Comparison of ENCODE assay signal across 17 cellular contexts in genomic region chr3:99246010-99246654, GRCh38.
DNase-seq lines count a peak whose midpoint lies in the region; ATAC-seq and TF ChIP-seq lines count a peak whose summit lies in the region.
"Had no signal": no experiment of that assay in that cellular context is flagged by ENCODE, and none has a peak within 500 bp of the region (broad histone marks: within the 10 kb centered on the region; RNA-seq: fewer than 3 reads in every experiment).

No MANE protein-coding gene starts in this region.

- DNase-seq in HFF-Myc (ENCODE audit: extremely low read depth, low read depth) = peak; percentile 7
- DNase-seq in adipocyte (ENCODE audit: low read depth) = peak; percentile 64
- peak; percentile 35 for DNase-seq in fibroblast of mammary gland (ENCODE audit: low read depth)
- DNase-seq in smooth muscle cell (lab: John Stamatoyannopoulos, UW; ENCODE audit: unreplicated experiment) = no peak
- DNase-seq in H9 = no peak
- no peak for DNase-seq in upper lobe of right lung
- no peak for DNase-seq in Ammon's horn (ENCODE audit: low spot score)
- DNase-seq in activated CD8-positive, alpha-beta memory T cell treated with anti-CD3 and anti-CD28 coated beads, Interleukin-2, amount 50 U/mL, for 4 hours = no peak
- DNase-seq: activated CD4-positive, CD25-positive, alpha-beta regulatory T cell; activated gamma-delta T cell; KG1; NCI-H1105 treated with DMSO at 0.1 percent for 48 hours; ovary; SIG-M5; transverse colon had no signal

- H4K8ac ChIP-seq in H9 (replicated peaks; ENCODE audit: insufficient read length, low read depth, low read length) = no peak overlapping the region

- H3K14ac ChIP-seq in H9 (ENCODE audit: insufficient read depth, low read length) = no peak overlapping the region

- no peak overlapping the region for H2AFZ ChIP-seq in smooth muscle cell (ENCODE audit: low read depth)
- no peak overlapping the region for H2AFZ ChIP-seq in H9 (ENCODE audit: low read length)

- H3K27me3 ChIP-seq in adipocyte (replicated peaks; ENCODE audit: control insufficient read depth, insufficient read depth, low read length) (no peaks in the 10 kb centered on the region), smooth muscle cell (ENCODE audit: low read depth) (no peaks in the 10 kb centered on the region), H9 (ENCODE audit: insufficient read depth, low read length) (no peaks in the 10 kb centered on the region), upper lobe of right lung (no peaks in the 10 kb centered on the region)
- H3K27me3 ChIP-seq: BLaER1, ovary, transverse colon had no signal

- H4K91ac ChIP-seq in H9 (ENCODE audit: insufficient read length, low read depth, low read length) = no peak overlapping the region

- no peaks in the 10 kb centered on the region for H3K27me3 Mint-ChIP-seq in H9 (ENCODE audit: low read depth)

- no peaks in the 10 kb centered on the region for H3F3A ChIP-seq in smooth muscle cell (ENCODE audit: low read depth)

- H3T11ph ChIP-seq in H9 (ENCODE audit: low read length) = no peak overlapping the region

- no peak overlapping the region for H4K5ac ChIP-seq in H9 (ENCODE audit: insufficient read length, low read depth, low read length)

- intact Hi-C loops in upper lobe of right lung (cut with DNase I) = no loop called here

- no peaks in the 10 kb centered on the region; a peak in 1 of 4 replicates for H3K4me1 Mint-ChIP-seq in H9

- H3K4me1 ChIP-seq in adipocyte (ENCODE audit: control insufficient read depth, insufficient read depth, low read length) (peaks cover 55% of the 10 kb centered on the region), smooth muscle cell (ENCODE audit: low read depth) (peaks cover under 1% of the 10 kb centered on the region), H9 (ENCODE audit: insufficient read depth, low read length) (no peaks in the 10 kb centered on the region), upper lobe of right lung (peaks cover 7% of the 10 kb centered on the region)
- H3K4me1 ChIP-seq: BLaER1 had no signal

- no peak overlapping the region for H2BK120ac ChIP-seq in H9 (ENCODE audit: low read depth, low read length, poor library complexity, severe bottlenecking)

- no peak overlapping the region for H3K23ac ChIP-seq in H9 (ENCODE audit: insufficient read length, low read depth, low read length)

- no peak overlapping the region for H2BK15ac ChIP-seq in H9 (ENCODE audit: low read depth, low read length)

- H2BK5ac ChIP-seq in H9 (ENCODE audit: insufficient read length, low read length) = no peak overlapping the region

- H3K27ac ChIP-seq in smooth muscle cell (ENCODE audit: low read depth) (peak overlapping the region; percentile 58), H9 (ENCODE audit: insufficient read length, low read depth, low read length) (no peak overlapping the region), upper lobe of right lung (no peak overlapping the region)
- H3K27ac ChIP-seq: BLaER1, ovary, skin epidermis, transverse colon had no signal

- no peak overlapping the region for H2AK5ac ChIP-seq in H9 (ENCODE audit: insufficient read length, low read length)

- H2BK20ac ChIP-seq in H9 (ENCODE audit: low read depth, low read length, poor library complexity, severe bottlenecking) = no peak overlapping the region

- H4K20me1 ChIP-seq in smooth muscle cell (ENCODE audit: low read depth) (no peaks in the 10 kb centered on the region), H9 (ENCODE audit: control insufficient read depth, insufficient read depth, insufficient read length) (no peaks in the 10 kb centered on the region)
- H4K20me1 ChIP-seq: BLaER1 had no signal

- no peak overlapping the region for H3K27ac Mint-ChIP-seq in H9

- H3K4me2 ChIP-seq in smooth muscle cell (no peak overlapping the region), H9 (ENCODE audit: insufficient read depth, insufficient read length, low read length) (no peak overlapping the region)
- H3K4me2 ChIP-seq: BLaER1 had no signal

- no peak overlapping the region for H3K4ac ChIP-seq in H9 (ENCODE audit: low read depth, low read length)

- H3K36me3 ChIP-seq in adipocyte (ENCODE audit: control insufficient read depth, insufficient read depth, low read length, severe bottlenecking) = no peaks in the 10 kb centered on the region
- H3K36me3 ChIP-seq in smooth muscle cell (ENCODE audit: low read depth) = no peaks in the 10 kb centered on the region
- H3K36me3 ChIP-seq in upper lobe of right lung = no peaks in the 10 kb centered on the region
- H3K36me3 ChIP-seq: BLaER1, ovary, transverse colon had no signal

- peaks cover 10 to 11% of the 10 kb centered on the region in 2 experiments; a peak in 4 of 5 replicates for H3K9me3 Mint-ChIP-seq in H9

- no peak overlapping the region for H3K18ac ChIP-seq in H9 (ENCODE audit: insufficient read length, low read depth, low read length)

- H3K4me3 ChIP-seq in HFF-Myc (replicated peaks; ENCODE audit: low read depth, low read length) (no peak overlapping the region), adipocyte (ENCODE audit: low read length) (no peak overlapping the region), fibroblast of mammary gland (ENCODE audit: control insufficient read depth, low read depth, low read length) (no peak overlapping the region), smooth muscle cell (no peak overlapping the region), upper lobe of right lung (no peak overlapping the region)
- H3K4me3 ChIP-seq: BLaER1, ovary, skin epidermis, transverse colon had no signal

- H3K79me1 ChIP-seq in H9 (ENCODE audit: insufficient read depth, low read depth, low read length, poor library complexity, severe bottlenecking) = no peaks in the 10 kb centered on the region

- H3K4me3 Mint-ChIP-seq in H9 = no peak overlapping the region

- 92% methylated on average over 2 of the region's 2 CpGs for WGBS in smooth muscle cell (ENCODE audit: low lambda C conversion rate)
- WGBS in H9 (ENCODE audit: extremely low coverage, insufficient read length, low lambda C conversion rate) = no CpG with 5 or more reads among the region's 2 CpGs

- no peaks in the 10 kb centered on the region for H3K79me2 ChIP-seq in smooth muscle cell (ENCODE audit: low read depth)
- H3K79me2 ChIP-seq in H9 (ENCODE audit: insufficient read depth, low read length) = no peaks in the 10 kb centered on the region

- peak overlapping the region; percentile 64 for H3K9ac ChIP-seq in adipocyte (ENCODE audit: low read length)
- H3K9ac ChIP-seq in smooth muscle cell (ENCODE audit: low read depth) = no peak overlapping the region
- no peak overlapping the region for H3K9ac ChIP-seq in H9 (ENCODE audit: extremely low read depth, insufficient read length, low read length)
- H3K9ac ChIP-seq: BLaER1 had no signal

- no peak overlapping the region for H2BK12ac ChIP-seq in H9 (ENCODE audit: insufficient read length, low read depth, low read length)

- H3K23me2 ChIP-seq in H9 (ENCODE audit: insufficient read length, low read depth, low read length, poor library complexity, severe bottlenecking) = no peaks in the 10 kb centered on the region

- peaks cover 0 to 3% (median 0%) of the 10 kb centered on the region in 3 experiments; a peak in 4 of 7 replicates for H3K36me3 Mint-ChIP-seq in H9 (ENCODE audit: insufficient read depth in 1 of 3, low read depth in 3 of 3)

- no peak for TF ChIP-seq CTCF in HFF-Myc (IDR thresholded peaks at IDR 0.05; ENCODE audit: low read depth, low read length, missing control alignments)
- no peak for TF ChIP-seq CTCF in fibroblast of mammary gland (conservative IDR thresholded peaks at IDR 0.05; ENCODE audit: control insufficient read depth, insufficient read depth, low read depth, low read length)
- no peak for TF ChIP-seq CTCF in smooth muscle cell (IDR thresholded peaks at IDR 0.05; ENCODE audit: borderline replicate concordance, insufficient read depth, poor library complexity, severe bottlenecking)
- TF ChIP-seq CTCF in H9 (conservative IDR thresholded peaks at IDR 0.05) = no peak
- no peak for TF ChIP-seq CTCF in upper lobe of right lung (IDR thresholded peaks at IDR 0.05)

- H3K9me3 ChIP-seq in adipocyte (ENCODE audit: control insufficient read depth, low read length) (no peaks in the 10 kb centered on the region), smooth muscle cell (replicated peaks; ENCODE audit: low read depth) (no peaks in the 10 kb centered on the region), H9 (ENCODE audit: control insufficient read depth, low read depth, low read length) (no peaks in the 10 kb centered on the region), upper lobe of right lung (no peaks in the 10 kb centered on the region)
- H3K9me3 ChIP-seq: BLaER1, ovary, transverse colon had no signal

- ATAC-seq in upper lobe of right lung = no peak

- H3K56ac ChIP-seq in H9 (ENCODE audit: insufficient read length, low read depth, low read length) = no peak overlapping the region

Comparison
In these comparisons a context has a peak if more than half of its experiments do, and no peak if none do; other contexts are left out.
1. DNase-seq: peak in HFF-Myc (single experiment), adipocyte (single experiment) and fibroblast of mammary gland (single experiment); none in smooth muscle cell (single experiment), H9 (single experiment), upper lobe of right lung (single experiment), Ammon's horn (single experiment) and activated CD8-positive, alpha-beta memory T cell treated with anti-CD3 and anti-CD28 coated beads, Interleukin-2, amount 50 U/mL, for 4 hours (single experiment).